1 cellular context compared by ENCODE assay signal in genomic region chr16:8878523-8878911, GRCh38.
A peak's percentile ranks its signal among the peaks of the same experiment; 100 is the strongest.
TF ChIP-seq lines count a peak whose summit lies in the region.

No MANE protein-coding gene starts in this region.

TF ChIP-seq in K562, 482 proteins besides CTCF, POLR2A, EP300 and RAD21 (continued from another document):
- peak; percentile 60 for TF ChIP-seq CEBPG (CRISPR knock-in tag; IDR thresholded peaks at IDR 0.05)
- TF ChIP-seq CEBPG (tag; conservative IDR thresholded peaks at IDR 0.05 in 1 of 2, IDR thresholded peaks at IDR 0.05 in 1 of 2), result peak; percentile 80 to 87
- no peak for TF ChIP-seq ZNF586 (CRISPR knock-in tag; conservative IDR thresholded peaks at IDR 0.05)
- no peak for TF ChIP-seq SRSF3 (IDR thresholded peaks at IDR 0.05; ENCODE audit: insufficient read depth, low read length)
- no peak for TF ChIP-seq KLF6 (CRISPR knock-in tag; IDR thresholded peaks at IDR 0.05; ENCODE audit: borderline replicate concordance)
- no peak for TF ChIP-seq LARP7 (IDR thresholded peaks at IDR 0.05)
- no peak for TF ChIP-seq HIVEP1 (CRISPR knock-in tag; IDR thresholded peaks at IDR 0.05)
- TF ChIP-seq BRD9 (IDR thresholded peaks at IDR 0.05; ENCODE audit: low read depth, partially characterized antibody), result no peak
- TF ChIP-seq ZNF785 (CRISPR knock-in tag; IDR thresholded peaks at IDR 0.05), result no peak
